In the genomic region with DNA sequence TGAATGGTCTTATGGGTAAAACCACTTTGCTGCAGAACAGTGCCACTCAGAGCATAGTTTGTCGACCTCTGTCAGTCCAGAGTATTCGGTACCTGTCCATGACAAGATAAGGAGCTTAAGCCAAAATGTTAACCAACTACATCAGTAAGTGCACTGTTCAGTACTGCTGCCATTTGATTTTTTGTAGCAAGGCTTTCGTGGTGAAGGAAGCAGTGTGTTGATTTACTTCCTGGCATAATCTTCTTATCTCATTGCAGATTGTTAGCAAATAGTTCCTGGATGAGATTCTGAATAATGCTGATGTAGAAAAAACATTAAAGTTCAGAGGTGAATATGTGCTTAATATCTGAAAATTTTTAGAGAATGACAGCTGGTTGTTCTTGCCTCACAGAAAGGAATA, we compare ENCODE assay signal across 10 cellular contexts.
A peak's percentile ranks its signal among the peaks of the same experiment; 100 is the strongest.
DNase-seq lines count a peak whose midpoint lies in the region; ATAC-seq and TF ChIP-seq lines count a peak whose summit lies in the region.
"Had no signal": no experiment of that assay in that cellular context is flagged by ENCODE, and none has a peak within 500 bp of the region (broad histone marks: within the 10 kb centered on the region; RNA-seq: fewer than 3 reads in every experiment).

No MANE protein-coding gene starts in this region.

- no peak overlapping the region for H3K4me3 ChIP-seq in RWPE2 (ENCODE audit: severe bottlenecking)
- H3K4me3 ChIP-seq in trophoblast cell (ENCODE audit: low read depth, low read length): no peak overlapping the region

- no CpG with 5 or more reads among the region's 3 CpGs for WGBS in trophoblast cell (ENCODE audit: extremely low coverage, insufficient coverage, insufficient read length)

- no peak overlapping the region for H3K4ac ChIP-seq in trophoblast cell (ENCODE audit: low read depth, low read length)

- H3K14ac ChIP-seq in trophoblast cell (ENCODE audit: low read length): no peak overlapping the region

- no peak overlapping the region for H2AFZ ChIP-seq in trophoblast cell (ENCODE audit: insufficient read depth, low read length, poor library complexity)

- H3K79me2 ChIP-seq in trophoblast cell (ENCODE audit: control insufficient read depth, insufficient read depth, low read length, poor library complexity): no peaks in the 10 kb centered on the region

- no peak overlapping the region for H3K9ac ChIP-seq in trophoblast cell (ENCODE audit: low read length)

- no peak overlapping the region for H3K18ac ChIP-seq in trophoblast cell (ENCODE audit: low read length)

- H3K27me3 Mint-ChIP-seq in effector memory CD8-positive, alpha-beta T cell: no peaks in the 10 kb centered on the region

- peak overlapping the region; percentile 91 to 92 for H3K27ac Mint-ChIP-seq in effector memory CD8-positive, alpha-beta T cell
- H3K27ac Mint-ChIP-seq: H9 had no signal

- no peak overlapping the region for H2BK5ac ChIP-seq in trophoblast cell (ENCODE audit: low read depth, low read length, poor library complexity)

- H4K12ac ChIP-seq in trophoblast cell (ENCODE audit: low read depth, low read length): no peak overlapping the region

- peaks cover 9% of the 10 kb centered on the region for H3K79me1 ChIP-seq in trophoblast cell (ENCODE audit: low read length)

- peaks cover 28% of the 10 kb centered on the region for H3K4me1 ChIP-seq in RWPE2 (ENCODE audit: insufficient read depth, poor library complexity, severe bottlenecking)
- H3K4me1 ChIP-seq in trophoblast cell (ENCODE audit: control insufficient read depth in 1 of 2, insufficient read depth in 2 of 2, low read length in 2 of 2): peaks cover 0 to 2% of the 10 kb centered on the region in 2 experiments

- no peak overlapping the region for H3K4me2 ChIP-seq in trophoblast cell (ENCODE audit: low read length)

- H3K36me3 Mint-ChIP-seq in effector memory CD8-positive, alpha-beta T cell (ENCODE audit: insufficient read depth): peaks cover 9% of the 10 kb centered on the region

- H2BK120ac ChIP-seq in trophoblast cell (ENCODE audit: insufficient read depth, low read length, poor library complexity): peak overlapping the region; percentile 6

- no peaks in the 10 kb centered on the region for H3K27me3 ChIP-seq in RWPE2 (ENCODE audit: insufficient read depth, poor library complexity, severe bottlenecking)
- no peaks in the 10 kb centered on the region for H3K27me3 ChIP-seq in trophoblast cell (ENCODE audit: insufficient read depth, low read length)

- H3K4me1 Mint-ChIP-seq in effector memory CD8-positive, alpha-beta T cell (ENCODE audit: low read depth in 2 of 2): peaks cover 37 to 43% of the 10 kb centered on the region in 2 donors

- no peak for TF ChIP-seq CTCF in RWPE2 (IDR thresholded peaks at IDR 0.05; ENCODE audit: poor library complexity, severe bottlenecking)

- H3K27ac ChIP-seq in RWPE2 (ENCODE audit: poor library complexity, severe bottlenecking) (peak overlapping the region; percentile 89), trophoblast cell (ENCODE audit: low read depth, low read length) (peak overlapping the region; percentile 19)

- no peak for ATAC-seq in RWPE2 (ENCODE audit: low read depth)
- ATAC-seq in effector memory CD8-positive, alpha-beta T cell (replicated peaks): no peak
- ATAC-seq in sciatic nerve: no peak
- no peak for ATAC-seq in HG03025 (IDR thresholded peaks at IDR 0.05; ENCODE audit: low FRiP score, unreplicated experiment)

- no peaks in the 10 kb centered on the region for H3K9me3 Mint-ChIP-seq in effector memory CD8-positive, alpha-beta T cell

- intact Hi-C loops in sciatic nerve (cut with DNase I): no loop called here

- no peak overlapping the region for H2AK5ac ChIP-seq in trophoblast cell (ENCODE audit: low read length)

- no peak overlapping the region for H4K8ac ChIP-seq in trophoblast cell (ENCODE audit: low read depth, low read length)

- no peaks in the 10 kb centered on the region for H3K36me3 ChIP-seq in RWPE2 (ENCODE audit: low read depth)
- no peaks in the 10 kb centered on the region for H3K36me3 ChIP-seq in trophoblast cell (ENCODE audit: control insufficient read depth in 1 of 2, insufficient read depth in 2 of 2, low read length in 2 of 2)

- H3K4me3 Mint-ChIP-seq in effector memory CD8-positive, alpha-beta T cell: peak overlapping the region; percentile 38 to 67
- H3K4me3 Mint-ChIP-seq: H9 had no signal

- no peak overlapping the region for H3K23ac ChIP-seq in trophoblast cell (ENCODE audit: low read length)

- H4K91ac ChIP-seq in trophoblast cell (ENCODE audit: low read depth, low read length): no peak overlapping the region

- DNase-seq in GM03348 (ENCODE audit: low spot score) (peak; percentile 20), RWPE2 (ENCODE audit: low spot score) (no peak), trophoblast cell (peak in 1 of 2 donors; percentile 36), sciatic nerve (ENCODE audit: low spot score) (no peak), medulla oblongata (ENCODE audit: extremely low spot score) (no peak), ecto neural progenitor cell (ENCODE audit: low spot score) (no peak)
- no peak for DNase-seq in effector memory CD8-positive, alpha-beta T cell
- DNase-seq: H9, NCI-H1048 had no signal

- no peak overlapping the region for H2BK12ac ChIP-seq in trophoblast cell (ENCODE audit: low read length)

- H3K9me3 ChIP-seq in RWPE2 (ENCODE audit: severe bottlenecking) (peaks cover 3% of the 10 kb centered on the region), trophoblast cell (ENCODE audit: insufficient read depth, low read depth, low read length) (no peaks in the 10 kb centered on the region)
